In the genomic region with DNA sequence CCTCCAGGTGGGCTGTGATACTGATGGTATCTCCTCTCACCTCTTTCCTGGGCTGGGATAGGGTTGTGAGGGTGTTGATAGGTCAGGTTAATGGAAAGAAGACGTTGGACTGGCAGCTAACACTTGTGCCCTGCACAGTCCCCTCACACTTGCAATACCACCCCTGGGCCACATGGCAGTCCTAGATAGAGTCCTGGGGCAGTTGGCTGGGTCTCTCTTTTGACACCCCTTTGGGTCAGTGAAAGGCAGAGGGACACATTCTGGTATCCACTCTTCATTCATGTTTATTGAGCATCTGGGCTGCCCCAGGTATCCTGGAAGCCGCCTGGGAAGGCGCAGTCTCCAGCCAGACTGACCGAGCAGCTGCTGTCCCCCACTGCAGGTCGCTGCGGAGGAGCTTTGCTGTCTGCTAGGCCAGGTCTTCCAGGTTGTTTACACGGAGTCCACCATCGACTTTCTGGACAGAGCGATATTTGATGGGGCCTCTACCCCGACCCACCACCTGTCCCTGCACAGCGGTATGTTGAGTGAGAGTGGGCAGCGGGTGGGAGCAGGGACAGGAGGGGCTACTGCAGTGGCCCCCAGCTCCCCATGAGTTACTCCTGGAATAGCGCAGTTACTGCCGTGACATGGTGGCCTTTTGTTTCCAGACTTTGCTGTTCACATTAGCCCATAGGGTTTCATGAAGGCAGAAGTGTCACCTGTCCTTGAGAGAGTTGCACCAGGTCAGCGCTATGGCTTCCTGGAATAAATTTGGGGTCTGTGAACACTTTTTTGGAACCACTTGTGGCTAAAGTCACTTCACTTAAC, we compare ENCODE assay signal across 1 cellular context.
TF ChIP-seq lines count a peak whose summit lies in the region.

No MANE protein-coding gene starts in this region.

TF ChIP-seq in HCT116, 20 proteins besides CTCF, POLR2A, EP300 and RAD21 (continued from another document):
- TF ChIP-seq, protein P1, sequence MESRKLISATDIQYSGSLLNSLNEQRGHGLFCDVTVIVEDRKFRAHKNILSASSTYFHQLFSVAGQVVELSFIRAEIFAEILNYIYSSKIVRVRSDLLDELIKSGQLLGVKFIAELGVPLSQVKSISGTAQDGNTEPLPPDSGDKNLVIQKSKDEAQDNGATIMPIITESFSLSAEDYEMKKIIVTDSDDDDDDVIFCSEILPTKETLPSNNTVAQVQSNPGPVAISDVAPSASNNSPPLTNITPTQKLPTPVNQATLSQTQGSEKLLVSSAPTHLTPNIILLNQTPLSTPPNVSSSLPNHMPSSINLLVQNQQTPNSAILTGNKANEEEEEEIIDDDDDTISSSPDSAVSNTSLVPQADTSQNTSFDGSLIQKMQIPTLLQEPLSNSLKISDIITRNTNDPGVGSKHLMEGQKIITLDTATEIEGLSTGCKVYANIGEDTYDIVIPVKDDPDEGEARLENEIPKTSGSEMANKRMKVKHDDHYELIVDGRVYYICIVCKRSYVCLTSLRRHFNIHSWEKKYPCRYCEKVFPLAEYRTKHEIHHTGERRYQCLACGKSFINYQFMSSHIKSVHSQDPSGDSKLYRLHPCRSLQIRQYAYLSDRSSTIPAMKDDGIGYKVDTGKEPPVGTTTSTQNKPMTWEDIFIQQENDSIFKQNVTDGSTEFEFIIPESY (IDR thresholded peaks at IDR 0.05; ENCODE audit: extremely low read depth, insufficient replicate concordance, low read length), result no peak
- TF ChIP-seq, protein P2, sequence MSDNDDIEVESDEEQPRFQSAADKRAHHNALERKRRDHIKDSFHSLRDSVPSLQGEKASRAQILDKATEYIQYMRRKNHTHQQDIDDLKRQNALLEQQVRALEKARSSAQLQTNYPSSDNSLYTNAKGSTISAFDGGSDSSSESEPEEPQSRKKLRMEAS (IDR thresholded peaks at IDR 0.05), result no peak
- TF ChIP-seq, protein P3, sequence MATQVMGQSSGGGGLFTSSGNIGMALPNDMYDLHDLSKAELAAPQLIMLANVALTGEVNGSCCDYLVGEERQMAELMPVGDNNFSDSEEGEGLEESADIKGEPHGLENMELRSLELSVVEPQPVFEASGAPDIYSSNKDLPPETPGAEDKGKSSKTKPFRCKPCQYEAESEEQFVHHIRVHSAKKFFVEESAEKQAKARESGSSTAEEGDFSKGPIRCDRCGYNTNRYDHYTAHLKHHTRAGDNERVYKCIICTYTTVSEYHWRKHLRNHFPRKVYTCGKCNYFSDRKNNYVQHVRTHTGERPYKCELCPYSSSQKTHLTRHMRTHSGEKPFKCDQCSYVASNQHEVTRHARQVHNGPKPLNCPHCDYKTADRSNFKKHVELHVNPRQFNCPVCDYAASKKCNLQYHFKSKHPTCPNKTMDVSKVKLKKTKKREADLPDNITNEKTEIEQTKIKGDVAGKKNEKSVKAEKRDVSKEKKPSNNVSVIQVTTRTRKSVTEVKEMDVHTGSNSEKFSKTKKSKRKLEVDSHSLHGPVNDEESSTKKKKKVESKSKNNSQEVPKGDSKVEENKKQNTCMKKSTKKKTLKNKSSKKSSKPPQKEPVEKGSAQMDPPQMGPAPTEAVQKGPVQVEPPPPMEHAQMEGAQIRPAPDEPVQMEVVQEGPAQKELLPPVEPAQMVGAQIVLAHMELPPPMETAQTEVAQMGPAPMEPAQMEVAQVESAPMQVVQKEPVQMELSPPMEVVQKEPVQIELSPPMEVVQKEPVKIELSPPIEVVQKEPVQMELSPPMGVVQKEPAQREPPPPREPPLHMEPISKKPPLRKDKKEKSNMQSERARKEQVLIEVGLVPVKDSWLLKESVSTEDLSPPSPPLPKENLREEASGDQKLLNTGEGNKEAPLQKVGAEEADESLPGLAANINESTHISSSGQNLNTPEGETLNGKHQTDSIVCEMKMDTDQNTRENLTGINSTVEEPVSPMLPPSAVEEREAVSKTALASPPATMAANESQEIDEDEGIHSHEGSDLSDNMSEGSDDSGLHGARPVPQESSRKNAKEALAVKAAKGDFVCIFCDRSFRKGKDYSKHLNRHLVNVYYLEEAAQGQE (IDR thresholded peaks at IDR 0.05; ENCODE audit: low read depth), result no peak
- TF ChIP-seq ZFX (IDR thresholded peaks at IDR 0.05) (no peak), EZH2 (IDR thresholded peaks at IDR 0.05) (no peak), FOSL1 (IDR thresholded peaks at IDR 0.05; ENCODE audit: low read depth) (no peak), POLR2AphosphoS5 (IDR thresholded peaks at IDR 0.05; ENCODE audit: low read depth, low read length) (no peak), ZNF274 (IDR thresholded peaks at IDR 0.05; ENCODE audit: low read depth, low read length) (no peak), SRF (IDR thresholded peaks at IDR 0.05; ENCODE audit: low read depth) (no peak), ATF3 (IDR thresholded peaks at IDR 0.05) (no peak), ELF1 (IDR thresholded peaks at IDR 0.05; ENCODE audit: borderline replicate concordance, low read depth) (no peak), YY1 (IDR thresholded peaks at IDR 0.05; ENCODE audit: extremely low read depth, insufficient replicate concordance, low read depth, low read length) (no peak), EZH2phosphoT487 (IDR thresholded peaks at IDR 0.05; ENCODE audit: borderline replicate concordance) (no peak), JUND (IDR thresholded peaks at IDR 0.05) (no peak), CEBPB (IDR thresholded peaks at IDR 0.05; ENCODE audit: low read depth) (no peak), EGR1 (IDR thresholded peaks at IDR 0.05; ENCODE audit: low read depth) (no peak), CBX3 (IDR thresholded peaks at IDR 0.05; ENCODE audit: low read depth) (no peak), SIN3A (IDR thresholded peaks at IDR 0.05; ENCODE audit: low read depth) (no peak)
